ENCODE assay signal across 17 cellular contexts in genomic region chr3:32470362-32470761, GRCh38. TPM values are rescaled to one million over a fixed set of nuclear protein-coding genes. Genes with fewer than 3 reads are reported as not detected.
DNase-seq lines count a peak whose midpoint lies in the region; ATAC-seq, FAIRE-seq and TF ChIP-seq lines count a peak whose summit lies in the region.
"Had no signal": no experiment of that assay in that cellular context is flagged by ENCODE, and none has a peak within 500 bp of the region (broad histone marks: within the 10 kb centered on the region; RNA-seq: fewer than 3 reads in every experiment).

No MANE protein-coding gene starts in this region.

- H3K27ac ChIP-seq in RWPE2 (ENCODE audit: poor library complexity, severe bottlenecking) (peak overlapping the region; percentile 56), endothelial cell of umbilical vein (ENCODE audit: insufficient read depth, low read depth, low read length) (peak overlapping the region; percentile 82)
- H3K27ac ChIP-seq: foreskin keratinocyte, right atrium auricular region, vagina had no signal

- H3K27me3 Mint-ChIP-seq in activated naive CD8-positive, alpha-beta T cell = no peaks in the 10 kb centered on the region
- H3K27me3 Mint-ChIP-seq in activated naive CD8-positive, alpha-beta T cell treated with anti-CD3 and anti-CD28 coated beads for 36 hours = no peaks in the 10 kb centered on the region
- no peaks in the 10 kb centered on the region for H3K27me3 Mint-ChIP-seq in activated CD8-positive, alpha-beta T cell treated with anti-CD3 and anti-CD28 coated beads, Interleukin-2, amount 10 ng/mL, durations not matched to agents 7 days and 5 days (ENCODE audit: low read depth)

- no peaks in the 10 kb centered on the region for H4K20me1 ChIP-seq in endothelial cell of umbilical vein (replicated peaks; ENCODE audit: control insufficient read depth, extremely low read depth, insufficient read depth, low read length)

- TF ChIP-seq POLR2A in endothelial cell of umbilical vein (IDR thresholded peaks at IDR 0.05; ENCODE audit: low read depth, low read length) = no peak

- POLR2A ChIA-PET in endothelial cell of umbilical vein (lab: Charles Lee) = interaction anchor here (0.9 kb wide), 1 partner anchor 56 kb away, joined by 4 read pairs; no protein-coding TSS in a partner anchor
- POLR2A ChIA-PET in activated CD8-positive, alpha-beta T cell treated with anti-CD3 and anti-CD28 coated beads, Interleukin-2, amount 10 ng/mL, durations not matched to agents 7 days and 5 days (lab: Charles Lee) = interaction anchor here (0.6 to 0.7 kb wide), 2 partner anchors 81 to 510 kb away, joined by 3 read pairs; no protein-coding TSS in a partner anchor

- intact Hi-C loops in endothelial cell of umbilical vein (cut with micrococcal nuclease) = loop anchor here (1.0 kb wide), 4 partner anchors 32 to 194 kb away; partner anchors contain the start of gene CMTM6
- intact Hi-C loops in posterior vena cava (cut with DNase I) = loop anchor here in 1 of 2 donors (10.0 kb wide), 1 partner anchor 96 kb away; no protein-coding TSS in a partner anchor

- H3K4me2 ChIP-seq in endothelial cell of umbilical vein (ENCODE audit: insufficient read depth, low read length) = peak overlapping the region; percentile 28

- no peak overlapping the region for H3K4me3 Mint-ChIP-seq in activated naive CD8-positive, alpha-beta T cell
- H3K4me3 Mint-ChIP-seq in activated naive CD8-positive, alpha-beta T cell treated with anti-CD3 and anti-CD28 coated beads for 36 hours = no peak overlapping the region
- H3K4me3 Mint-ChIP-seq in activated CD8-positive, alpha-beta T cell treated with anti-CD3 and anti-CD28 coated beads, Interleukin-2, amount 10 ng/mL, durations not matched to agents 7 days and 5 days = no peak overlapping the region

- dilution Hi-C loops in endothelial cell of umbilical vein (cut with MboI; ENCODE audit: extremely low pct_ligation_motif_present, low sequenced_read_pairs) = no loop called here

- no peak for FAIRE-seq in endothelial cell of umbilical vein (lab: Jason Lieb, UNC)
- FAIRE-seq: D721Med, G401.6 had no signal

- H3K9ac ChIP-seq in endothelial cell of umbilical vein (replicated peaks; ENCODE audit: extremely low read depth, insufficient read depth, low read length) = no peak overlapping the region

- DNase-seq in activated naive CD8-positive, alpha-beta T cell treated with anti-CD3 and anti-CD28 coated beads for 36 hours = no peak
- DNase-seq in RWPE2 (ENCODE audit: low spot score) = no peak
- DNase-seq in endothelial cell of umbilical vein (ENCODE audit: low read depth, low spot score) = peak; percentile 18
- no peak for DNase-seq in posterior vena cava (ENCODE audit: low spot score)
- DNase-seq in activated CD8-positive, alpha-beta T cell treated with anti-CD3 and anti-CD28 coated beads, Interleukin-2, amount 10 ng/mL, durations not matched to agents 7 days and 5 days = no peak
- no peak for DNase-seq in A172 (ENCODE audit: low spot score)
- DNase-seq: activated CD4-positive, alpha-beta T cell treated with anti-CD3 and anti-CD28 coated beads for 48 hours; amygdala; NCI-H1694 treated with DMSO at 0.1 percent for 48 hours; SHP77 treated with DMSO at 0.1 percent for 48 hours had no signal

- peaks cover 38% of the 10 kb centered on the region for H3K4me1 Mint-ChIP-seq in activated naive CD8-positive, alpha-beta T cell (ENCODE audit: low read depth)
- H3K4me1 Mint-ChIP-seq in activated naive CD8-positive, alpha-beta T cell treated with anti-CD3 and anti-CD28 coated beads for 36 hours = peaks cover 24% of the 10 kb centered on the region
- peaks cover 34% of the 10 kb centered on the region for H3K4me1 Mint-ChIP-seq in activated CD8-positive, alpha-beta T cell treated with anti-CD3 and anti-CD28 coated beads, Interleukin-2, amount 10 ng/mL, durations not matched to agents 7 days and 5 days (ENCODE audit: low read depth)

- no TSS peak for BruUV-seq in endothelial cell of umbilical vein (replicated peaks; lab: Mats Ljungman, UMichigan)

- H3K36me3 ChIP-seq in RWPE2 (ENCODE audit: low read depth) (no peaks in the 10 kb centered on the region; the same call in 1 of the 2 replicates), endothelial cell of umbilical vein (ENCODE audit: control insufficient read depth in 2 of 2, extremely low read depth in 1 of 2, insufficient read depth in 2 of 2, low read length in 2 of 2) (no peaks in the 10 kb centered on the region)
- H3K36me3 ChIP-seq: right atrium auricular region, vagina had no signal

- H3K4me3 ChIP-seq in RWPE2 (ENCODE audit: severe bottlenecking) (no peak overlapping the region), endothelial cell of umbilical vein (replicated peaks in 1 of 3; ENCODE audit: insufficient read depth in 1 of 3, low read depth in 1 of 3, low read length in 3 of 3) (no peak overlapping the region)
- H3K4me3 ChIP-seq: right atrium auricular region, vagina had no signal

- no peak overlapping the region for H2AFZ ChIP-seq in endothelial cell of umbilical vein (ENCODE audit: low read depth, low read length)

- H3K9me1 ChIP-seq in endothelial cell of umbilical vein (replicated peaks; ENCODE audit: control insufficient read depth, extremely low read depth, insufficient read depth, low read length) = no peaks in the 10 kb centered on the region

- H3K9me3 ChIP-seq in RWPE2 (ENCODE audit: severe bottlenecking) (no peaks in the 10 kb centered on the region), endothelial cell of umbilical vein (replicated peaks; ENCODE audit: control insufficient read depth, insufficient read depth, low read length) (no peaks in the 10 kb centered on the region)
- H3K9me3 ChIP-seq: right atrium auricular region, vagina had no signal

- CTCF ChIA-PET in endothelial cell of umbilical vein (lab: Charles Lee) = interaction anchor here (0.9 to 3.6 kb wide), 14 partner anchors 12 to 293 kb away, joined by 3 to 143 read pairs (median 5); no protein-coding TSS in a partner anchor
- CTCF ChIA-PET in activated CD8-positive, alpha-beta T cell treated with anti-CD3 and anti-CD28 coated beads, Interleukin-2, amount 10 ng/mL, durations not matched to agents 7 days and 5 days (lab: Charles Lee) = interaction anchor here (0.6 to 6.0 kb wide), 12 partner anchors 10 to 136 kb away, joined by 3 to 107 read pairs (median 4); partner anchors contain the start of gene CMTM7

- H3K27ac Mint-ChIP-seq in activated naive CD8-positive, alpha-beta T cell = peak overlapping the region; percentile 22
- H3K27ac Mint-ChIP-seq in activated naive CD8-positive, alpha-beta T cell treated with anti-CD3 and anti-CD28 coated beads for 36 hours = no peak overlapping the region
- H3K27ac Mint-ChIP-seq in activated CD8-positive, alpha-beta T cell treated with anti-CD3 and anti-CD28 coated beads, Interleukin-2, amount 10 ng/mL, durations not matched to agents 7 days and 5 days = no peak overlapping the region

- peaks cover 2% of the 10 kb centered on the region for H3K79me2 ChIP-seq in endothelial cell of umbilical vein (ENCODE audit: control insufficient read depth, insufficient read depth, low read length)

- H3K27me3 ChIP-seq in RWPE2 (ENCODE audit: insufficient read depth, poor library complexity, severe bottlenecking) = no peaks in the 10 kb centered on the region
- H3K27me3 ChIP-seq in endothelial cell of umbilical vein (ENCODE audit: control insufficient read depth in 2 of 2, insufficient read depth in 2 of 2, low read length in 2 of 2) = no peaks in the 10 kb centered on the region
- H3K27me3 ChIP-seq: foreskin keratinocyte, right atrium auricular region, vagina had no signal

- ATAC-seq in RWPE2 (ENCODE audit: low read depth) (no peak), HG03432 (IDR thresholded peaks at IDR 0.05; ENCODE audit: unreplicated experiment) (no peak)
- ATAC-seq in activated CD8-positive, alpha-beta T cell treated with anti-CD3 and anti-CD28 coated beads, Interleukin-2, amount 10 ng/mL, durations not matched to agents 7 days and 5 days = no peak

- no peaks in the 10 kb centered on the region for H3K9me3 Mint-ChIP-seq in activated naive CD8-positive, alpha-beta T cell (ENCODE audit: low read depth)
- H3K9me3 Mint-ChIP-seq in activated naive CD8-positive, alpha-beta T cell treated with anti-CD3 and anti-CD28 coated beads for 36 hours = no peaks in the 10 kb centered on the region
- no peaks in the 10 kb centered on the region for H3K9me3 Mint-ChIP-seq in activated CD8-positive, alpha-beta T cell treated with anti-CD3 and anti-CD28 coated beads, Interleukin-2, amount 10 ng/mL, durations not matched to agents 7 days and 5 days (ENCODE audit: insufficient read depth)

- no peak for TF ChIP-seq CTCF in RWPE2 (IDR thresholded peaks at IDR 0.05; ENCODE audit: poor library complexity, severe bottlenecking)
- TF ChIP-seq CTCF in endothelial cell of umbilical vein (IDR thresholded peaks at IDR 0.05; ENCODE audit: extremely low read depth in 1 of 2, insufficient read depth in 1 of 2, low read depth in 1 of 2, low read length in 2 of 2) = no peak

- peaks cover 12% of the 10 kb centered on the region for H3K36me3 Mint-ChIP-seq in activated naive CD8-positive, alpha-beta T cell
- peaks cover 22% of the 10 kb centered on the region for H3K36me3 Mint-ChIP-seq in activated naive CD8-positive, alpha-beta T cell treated with anti-CD3 and anti-CD28 coated beads for 36 hours
- H3K36me3 Mint-ChIP-seq in activated CD8-positive, alpha-beta T cell treated with anti-CD3 and anti-CD28 coated beads, Interleukin-2, amount 10 ng/mL, durations not matched to agents 7 days and 5 days (ENCODE audit: low read depth) = peaks cover 30% of the 10 kb centered on the region

- H3K4me1 ChIP-seq in RWPE2 (ENCODE audit: insufficient read depth, poor library complexity, severe bottlenecking) (peaks cover 16% of the 10 kb centered on the region), endothelial cell of umbilical vein (ENCODE audit: control insufficient read depth, extremely low read depth, insufficient read depth, low read length) (peaks cover 44% of the 10 kb centered on the region)

RNA-seq across cellular contexts. Expression of gene CMTM6, which starts 32.3 kb away (rescaled TPM):
- 10 to 100 TPM; 51.5 to 52.7 TPM for total RNA-seq in activated naive CD8-positive, alpha-beta T cell treated with anti-CD3 and anti-CD28 coated beads for 36 hours
- total RNA-seq in endothelial cell of umbilical vein (54.0 and 56.3 TPM in 2 replicates), posterior vena cava (10 to 100 TPM; 31.7 to 32.0 TPM)
- polyA plus RNA-seq in endothelial cell of umbilical vein = 25.9 and 38.0 TPM in 2 replicates
- 29.6 and 31.2 TPM in 2 replicates for polyA plus RNA-seq in endothelial cell of umbilical vein (2011; cell fraction: cytosol; rRNA removed)
- 14.9 and 15.9 TPM in 2 replicates for polyA plus RNA-seq in endothelial cell of umbilical vein (2011; cell fraction: nucleus; rRNA removed)
- 34.1 and 51.5 TPM in 2 replicates for polyA plus RNA-seq in endothelial cell of umbilical vein (2012)
- 43.9 and 48.2 TPM in 2 replicates for polyA minus RNA-seq in endothelial cell of umbilical vein
- polyA minus RNA-seq in endothelial cell of umbilical vein (2011; cell fraction: cytosol; rRNA and poly(A)+ RNA removed) = 10.8 TPM
- 13.6 and 17.4 TPM in 2 replicates for polyA minus RNA-seq in endothelial cell of umbilical vein (2011; cell fraction: nucleus; rRNA and poly(A)+ RNA removed)
- total RNA-seq in activated CD8-positive, alpha-beta T cell treated with anti-CD3 and anti-CD28 coated beads, Interleukin-2, amount 10 ng/mL, durations not matched to agents 7 days and 5 days = 10 to 100 TPM; 49.1 to 51.5 TPM
- 97.4 and 100 TPM in 2 replicates for total RNA-seq in A172 (2014; rRNA removed; shearing (Covaris generic))
